ENCODE assay signal across 15 cellular contexts in the genomic region with DNA sequence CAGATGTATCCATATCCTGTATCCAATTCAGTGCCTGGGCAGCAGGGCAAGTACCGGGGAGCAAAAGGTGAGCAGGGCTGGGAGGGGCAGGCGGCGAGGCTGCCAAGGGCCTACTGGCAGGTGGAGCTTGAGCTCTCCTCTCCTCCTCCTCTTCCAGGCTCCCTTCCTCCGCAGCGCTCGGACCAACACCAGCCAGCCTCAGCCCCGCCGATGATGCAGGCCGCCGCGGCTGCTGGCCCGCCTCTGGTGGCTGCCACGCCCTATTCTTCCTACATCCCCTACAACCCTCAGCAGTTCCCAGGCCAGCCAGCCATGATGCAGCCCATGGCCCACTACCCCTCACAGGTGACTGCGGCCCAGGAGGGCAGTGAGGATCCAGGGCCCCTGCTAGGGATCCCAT. TPM values are rescaled to one million over a fixed set of nuclear protein-coding genes. Genes with fewer than 3 reads are reported as not detected.
DNase-seq lines count a peak whose midpoint lies in the region; ATAC-seq and TF ChIP-seq lines count a peak whose summit lies in the region.
"Had no signal": no experiment of that assay in that cellular context is flagged by ENCODE, and none has a peak within 500 bp of the region (broad histone marks: within the 10 kb centered on the region; RNA-seq: fewer than 3 reads in every experiment).

No MANE protein-coding gene starts in this region.

- no peak overlapping the region for H3K18ac ChIP-seq in neuronal stem cell (ENCODE audit: low read length)

- no peak overlapping the region for H3K9ac ChIP-seq in neuronal stem cell (ENCODE audit: low read depth, low read length, poor library complexity)

- H3K23ac ChIP-seq in neuronal stem cell (ENCODE audit: low read depth, low read length, poor library complexity), result peak overlapping the region; percentile 47

- no peaks in the 10 kb centered on the region for H3K27me3 Mint-ChIP-seq in activated T-cell treated with anti-CD3 and anti-CD28 coated beads, Interleukin-2, amount 50 U/mL, for 24 hours
- H3K27me3 Mint-ChIP-seq in activated T-cell treated with anti-CD3 and anti-CD28 coated beads, Interleukin-2, amount 50 U/mL, for 4 hours (ENCODE audit: low read depth), result no peaks in the 10 kb centered on the region
- H3K27me3 Mint-ChIP-seq in central memory CD8-positive, alpha-beta T cell, result no peaks in the 10 kb centered on the region
- no peaks in the 10 kb centered on the region for H3K27me3 Mint-ChIP-seq in naive thymus-derived CD8-positive, alpha-beta T cell
- H3K27me3 Mint-ChIP-seq: CD8-positive, alpha-beta memory T cell had no signal

- H2BK15ac ChIP-seq in neuronal stem cell (ENCODE audit: low read length), result no peak overlapping the region

- POLR2A ChIA-PET in HEK293 (lab: Yijun Ruan, JAX), result no interaction called here
- POLR2A ChIA-PET in naive thymus-derived CD8-positive, alpha-beta T cell (lab: Charles Lee), result interaction anchor here (0.6 to 1.8 kb wide), 3 partner anchors 12 to 216 kb away, joined by 3 to 4 read pairs (median 4); a partner anchor contains a TSS

- H2BK5ac ChIP-seq in neuronal stem cell (ENCODE audit: low read length), result no peak overlapping the region

- CTCF ChIA-PET in HEK293 (lab: Yijun Ruan, JAX), result no interaction called here

- H3K4me1 ChIP-seq in HEK293 (ENCODE audit: control insufficient read depth, insufficient read depth, low read length) (no peaks in the 10 kb centered on the region), neuronal stem cell (ENCODE audit: control insufficient read depth in 2 of 2, insufficient read depth in 1 of 2, low read depth in 1 of 2, low read length in 2 of 2) (no peaks in the 10 kb centered on the region), psoas muscle (no peaks in the 10 kb centered on the region)
- H3K4me1 ChIP-seq: Caco-2 had no signal

- WGBS in neuronal stem cell (ENCODE audit: extremely low coverage in 2 of 2, insufficient read length in 2 of 2, insufficient replicate concordance in 1 of 2), 2 donors, result no CpG with 5 or more reads among the region's 14 CpGs
- WGBS in psoas muscle, 3 donors, result 91 to 98% (median 92%) methylated on average over 6 to 14 of the region's 14 CpGs

- H3K14ac ChIP-seq in neuronal stem cell (ENCODE audit: low read length), result no peak overlapping the region

- no peak overlapping the region for H4K8ac ChIP-seq in neuronal stem cell (ENCODE audit: low read depth, low read length)

- no peak overlapping the region for H3K4ac ChIP-seq in neuronal stem cell (ENCODE audit: low read length)

- H2AK5ac ChIP-seq in neuronal stem cell (ENCODE audit: low read depth, low read length), result no peak overlapping the region

- DNase-seq in activated T-cell treated with anti-CD3 and anti-CD28 coated beads, Interleukin-2, amount 50 U/mL, for 24 hours, result no peak
- no peak for DNase-seq in activated T-cell treated with anti-CD3 and anti-CD28 coated beads, Interleukin-2, amount 50 U/mL, for 4 hours
- no peak for DNase-seq in central memory CD8-positive, alpha-beta T cell (ENCODE audit: low spot score in 2 of 2)
- DNase-seq in neuronal stem cell (ENCODE audit: low spot score), result no peak
- DNase-seq in psoas muscle, result no peak
- no peak for DNase-seq in naive thymus-derived CD8-positive, alpha-beta T cell
- DNase-seq: Caco-2; CD8-positive, alpha-beta memory T cell; DMS53; GF-D8; H9 had no signal

- no peak for ATAC-seq in activated T-cell treated with anti-CD3 and anti-CD28 coated beads, Interleukin-2, amount 50 U/mL, for 4 hours
- no peak for ATAC-seq in central memory CD8-positive, alpha-beta T cell (replicated peaks; ENCODE audit: extremely low read depth, poor library complexity, severe bottlenecking)
- no peak for ATAC-seq in psoas muscle
- ATAC-seq in naive thymus-derived CD8-positive, alpha-beta T cell, result no peak
- no peak for ATAC-seq in HG02938 (IDR thresholded peaks at IDR 0.05; ENCODE audit: unreplicated experiment)
- ATAC-seq: GM23338 had no signal

- intact Hi-C loops in psoas muscle (cut with DNase I), result no loop called here

- H2BK120ac ChIP-seq in neuronal stem cell (ENCODE audit: low read depth, low read length), result no peak overlapping the region

- H2AFZ ChIP-seq in neuronal stem cell (ENCODE audit: low read length), result no peak overlapping the region
- H2AFZ ChIP-seq: GM23338 had no signal

- H4K91ac ChIP-seq in neuronal stem cell (ENCODE audit: low read depth, low read length, poor library complexity), result no peak overlapping the region

- H3K27ac Mint-ChIP-seq in activated T-cell treated with anti-CD3 and anti-CD28 coated beads, Interleukin-2, amount 50 U/mL, for 24 hours, result peak overlapping the region; percentile 66
- peak overlapping the region; percentile 35 for H3K27ac Mint-ChIP-seq in central memory CD8-positive, alpha-beta T cell (ENCODE audit: low read depth)
- H3K27ac Mint-ChIP-seq in naive thymus-derived CD8-positive, alpha-beta T cell, result peak overlapping the region in 1 of 10 donors; percentile 57
- H3K27ac Mint-ChIP-seq: GM23338, H9 had no signal

- H3K79me1 ChIP-seq in neuronal stem cell (ENCODE audit: low read depth, low read length), result peaks cover 2% of the 10 kb centered on the region

- H3K9me3 ChIP-seq in HEK293 (ENCODE audit: control insufficient read depth, insufficient read depth, low read depth, low read length) (no peaks in the 10 kb centered on the region), neuronal stem cell (replicated peaks in 1 of 2; ENCODE audit: control insufficient read depth in 2 of 2, insufficient read depth in 1 of 2, low read depth in 1 of 2, low read length in 2 of 2) (no peaks in the 10 kb centered on the region), psoas muscle (no peaks in the 10 kb centered on the region)
- H3K9me3 ChIP-seq: Caco-2 had no signal

- H3K27ac ChIP-seq in HEK293 (ENCODE audit: extremely low read depth, low read depth, low read length) (no peak overlapping the region), neuronal stem cell (replicated peaks; ENCODE audit: low read length) (no peak overlapping the region), psoas muscle (no peak overlapping the region)
- H3K27ac ChIP-seq: 22Rv1 had no signal

- TF ChIP-seq CTCF in HEK293 (tag by site-specific recombination; IDR thresholded peaks at IDR 0.05), result no peak
- TF ChIP-seq CTCF in psoas muscle (IDR thresholded peaks at IDR 0.05), result no peak

- H3K36me3 ChIP-seq in HEK293 (ENCODE audit: control insufficient read depth in 2 of 2, insufficient read depth in 1 of 2, low read length in 2 of 2), result peaks cover 53 to 94% of the 10 kb centered on the region in 2 experiments
- H3K36me3 ChIP-seq in neuronal stem cell (replicated peaks in 1 of 2; ENCODE audit: control insufficient read depth in 2 of 2, insufficient read depth in 2 of 2, low read length in 2 of 2), result peaks cover 78 to 98% of the 10 kb centered on the region in 2 donors
- H3K36me3 ChIP-seq in psoas muscle (ENCODE audit: insufficient read depth in 1 of 2, low read depth in 1 of 2), result peaks cover 30 to 99% of the 10 kb centered on the region in 2 donors

- H3K9me3 Mint-ChIP-seq in activated T-cell treated with anti-CD3 and anti-CD28 coated beads, Interleukin-2, amount 50 U/mL, for 24 hours, result no peaks in the 10 kb centered on the region
- no peaks in the 10 kb centered on the region for H3K9me3 Mint-ChIP-seq in activated T-cell treated with anti-CD3 and anti-CD28 coated beads, Interleukin-2, amount 50 U/mL, for 4 hours
- no peaks in the 10 kb centered on the region for H3K9me3 Mint-ChIP-seq in central memory CD8-positive, alpha-beta T cell
- H3K9me3 Mint-ChIP-seq in naive thymus-derived CD8-positive, alpha-beta T cell, result no peaks in the 10 kb centered on the region
- H3K9me3 Mint-ChIP-seq: CD8-positive, alpha-beta memory T cell; H9 had no signal

- H3K4me2 ChIP-seq in neuronal stem cell (ENCODE audit: insufficient read depth, low read length, poor library complexity, severe bottlenecking), result no peak overlapping the region
- H3K4me2 ChIP-seq: GM23338 had no signal

- no peak overlapping the region for H3K4me3 Mint-ChIP-seq in activated T-cell treated with anti-CD3 and anti-CD28 coated beads, Interleukin-2, amount 50 U/mL, for 24 hours
- H3K4me3 Mint-ChIP-seq in activated T-cell treated with anti-CD3 and anti-CD28 coated beads, Interleukin-2, amount 50 U/mL, for 4 hours, result no peak overlapping the region
- H3K4me3 Mint-ChIP-seq in central memory CD8-positive, alpha-beta T cell, result no peak overlapping the region
- no peak overlapping the region for H3K4me3 Mint-ChIP-seq in naive thymus-derived CD8-positive, alpha-beta T cell
- H3K4me3 Mint-ChIP-seq: GM23338, H9 had no signal

- H3K4me1 Mint-ChIP-seq in activated T-cell treated with anti-CD3 and anti-CD28 coated beads, Interleukin-2, amount 50 U/mL, for 24 hours (ENCODE audit: low read depth), result peaks cover 28% of the 10 kb centered on the region
- H3K4me1 Mint-ChIP-seq in activated T-cell treated with anti-CD3 and anti-CD28 coated beads, Interleukin-2, amount 50 U/mL, for 4 hours (ENCODE audit: low read depth), result peaks cover 8% of the 10 kb centered on the region
- peaks cover 6% of the 10 kb centered on the region for H3K4me1 Mint-ChIP-seq in central memory CD8-positive, alpha-beta T cell
- H3K4me1 Mint-ChIP-seq in naive thymus-derived CD8-positive, alpha-beta T cell, result peaks cover 0 to 13% (median 8%) of the 10 kb centered on the region in 4 donors
- H3K4me1 Mint-ChIP-seq: GM23338, H9 had no signal

- peak overlapping the region; percentile 30 for H2BK12ac ChIP-seq in neuronal stem cell (ENCODE audit: low read length)

- H3K36me3 Mint-ChIP-seq in activated T-cell treated with anti-CD3 and anti-CD28 coated beads, Interleukin-2, amount 50 U/mL, for 24 hours (ENCODE audit: low read depth), result peaks cover 99% of the 10 kb centered on the region
- peaks cover 61% of the 10 kb centered on the region for H3K36me3 Mint-ChIP-seq in activated T-cell treated with anti-CD3 and anti-CD28 coated beads, Interleukin-2, amount 50 U/mL, for 4 hours (ENCODE audit: insufficient read depth)
- peaks cover 71% of the 10 kb centered on the region for H3K36me3 Mint-ChIP-seq in central memory CD8-positive, alpha-beta T cell (ENCODE audit: insufficient read depth)
- H3K36me3 Mint-ChIP-seq in naive thymus-derived CD8-positive, alpha-beta T cell, result peaks cover 0 to 88% (median 31%) of the 10 kb centered on the region in 3 donors

- no peaks in the 10 kb centered on the region for H3K27me3 ChIP-seq in neuronal stem cell (ENCODE audit: control insufficient read depth in 3 of 3, insufficient read depth in 3 of 3, low read depth in 1 of 3, low read length in 3 of 3)
- no peaks in the 10 kb centered on the region for H3K27me3 ChIP-seq in psoas muscle (ENCODE audit: insufficient read depth in 3 of 3, low read length in 2 of 3)

- H3K4me3 ChIP-seq in HEK293 (ENCODE audit: low read depth, low read length), result no peak overlapping the region
- H3K4me3 ChIP-seq in neuronal stem cell (ENCODE audit: low read length in 2 of 2), result no peak overlapping the region
- H3K4me3 ChIP-seq in psoas muscle, result no peak overlapping the region
- H3K4me3 ChIP-seq: GM23338 had no signal

RNA-seq across cellular contexts. Expression of a gene that starts 11.6 kb away (rescaled TPM):
- total RNA-seq in activated T-cell treated with anti-CD3 and anti-CD28 coated beads, Interleukin-2, amount 50 U/mL, for 4 hours, result 100 to 1,000 TPM; 315 to 351 (median 325) TPM
- 170 TPM for polyA plus RNA-seq in neuronal stem cell (2013, experiment 1 of 2)
- 177 TPM for polyA plus RNA-seq in neuronal stem cell (2013, experiment 2 of 2)
- total RNA-seq in psoas muscle, result 10 to 100 TPM; 47.7 to 66.2 (median 55.4) TPM
- polyA plus RNA-seq in psoas muscle, result 10 to 100 TPM; 28.8 to 50.0 (median 37.2) TPM
- 100 to 1,000 TPM; 310 to 339 TPM for total RNA-seq in naive thymus-derived CD8-positive, alpha-beta T cell
- 10 to 100 TPM; 14.2 to 28.4 (median 19.5) TPM for polyA plus RNA-seq in naive thymus-derived CD8-positive, alpha-beta T cell

RNA-seq across cellular contexts. Expression of a gene that starts 11.8 kb away (rescaled TPM):
- 100 to 1,000 TPM; 459 to 515 (median 499) TPM for total RNA-seq in activated T-cell treated with anti-CD3 and anti-CD28 coated beads, Interleukin-2, amount 50 U/mL, for 4 hours
- polyA plus RNA-seq in neuronal stem cell (2013, experiment 1 of 2), result 121 TPM
- 119 TPM for polyA plus RNA-seq in neuronal stem cell (2013, experiment 2 of 2)
- 100 to 1,000 TPM; 155 to 233 (median 187) TPM for total RNA-seq in psoas muscle
- polyA plus RNA-seq in psoas muscle, result 100 to 1,000 TPM; 211 to 355 (median 240) TPM
- 100 to 1,000 TPM; 117 to 120 TPM for total RNA-seq in naive thymus-derived CD8-positive, alpha-beta T cell
- polyA plus RNA-seq in naive thymus-derived CD8-positive, alpha-beta T cell, result 100 to 1,000 TPM; 141 to 155 (median 152) TPM

RNA-seq across cellular contexts. Expression of a gene that starts 29.3 kb away (rescaled TPM):
- total RNA-seq in activated T-cell treated with anti-CD3 and anti-CD28 coated beads, Interleukin-2, amount 50 U/mL, for 4 hours, result 10 to 100 TPM; 35.5 to 41.4 (median 41.0) TPM
- polyA plus RNA-seq in neuronal stem cell (2013, experiment 1 of 2), result 37.2 TPM
- polyA plus RNA-seq in neuronal stem cell (2013, experiment 2 of 2), result 36.9 TPM
- total RNA-seq in psoas muscle, result 10 to 100 TPM; 22.9 to 44.6 (median 39.9) TPM
- 10 to 100 TPM; 21.0 to 47.5 (median 28.1) TPM for polyA plus RNA-seq in psoas muscle
- 100 to 1,000 TPM; 110 to 117 TPM for total RNA-seq in naive thymus-derived CD8-positive, alpha-beta T cell
- 1 to 10 TPM; 1.1 to 2.5 (median 2.2) TPM for polyA plus RNA-seq in naive thymus-derived CD8-positive, alpha-beta T cell

RNA-seq across cellular contexts. Expression of a gene that starts 43.9 kb away (rescaled TPM):
- 1 to 10 TPM; 1.0 to 1.4 (median 1.4) TPM for total RNA-seq in activated T-cell treated with anti-CD3 and anti-CD28 coated beads, Interleukin-2, amount 50 U/mL, for 4 hours
- polyA plus RNA-seq in neuronal stem cell (2013, experiment 1 of 2), result 1.9 TPM
- 1.7 TPM for polyA plus RNA-seq in neuronal stem cell (2013, experiment 2 of 2)
- total RNA-seq in psoas muscle, result 1,000 to 10,000 TPM in 3 of 4 donors, 100 to 1,000 TPM in 1; 639 to 2,539 (median 1,923) TPM
- polyA plus RNA-seq in psoas muscle, result 1,000 to 10,000 TPM in 2 of 3 donors, 100 to 1,000 TPM in 1; 169 to 1,914 (median 1,496) TPM
- 1 to 10 TPM in 1 of 2 experiments, under 1 TPM in 1; 0.58 to 1.2 TPM for total RNA-seq in naive thymus-derived CD8-positive, alpha-beta T cell
- polyA plus RNA-seq in naive thymus-derived CD8-positive, alpha-beta T cell, result not detected
- polyA plus RNA-seq: CD8-positive, alpha-beta memory T cell had no signal

Comparison
In these comparisons a context has a peak if more than half of its experiments do, and no peak if none do; other contexts are left out.
1. RNA of a gene that starts 11.6 kb away (total RNA-seq): 310 to 339 TPM in naive thymus-derived CD8-positive, alpha-beta T cell and 315 to 351 TPM in activated T-cell treated with anti-CD3 and anti-CD28 coated beads, Interleukin-2, amount 50 U/mL, for 4 hours; 47.7 to 66.2 TPM in psoas muscle; every median in the first group is over 4 times any median in the second.